21 cellular contexts compared by ENCODE assay signal in genomic region chr13:20405691-20406090, GRCh38.
DNase-seq lines count a peak whose midpoint lies in the region; ATAC-seq and TF ChIP-seq lines count a peak whose summit lies in the region.
"Had no signal": no experiment of that assay in that cellular context is flagged by ENCODE, and none has a peak within 500 bp of the region (broad histone marks: within the 10 kb centered on the region; RNA-seq: fewer than 3 reads in every experiment).

No MANE protein-coding gene starts in this region.

- H3K27me3 ChIP-seq in endodermal cell (ENCODE audit: control insufficient read depth, insufficient read depth, low read length, poor library complexity, severe bottlenecking) = no peaks in the 10 kb centered on the region

- H3K27ac Mint-ChIP-seq in endodermal cell = no peak overlapping the region
- H3K27ac Mint-ChIP-seq: activated naive CD4-positive, alpha-beta T cell treated with anti-CD3 and anti-CD28 coated beads, Interleukin-2, amount 10 ng/mL, durations not matched to agents 7 days and 5 days; natural killer cell; T-cell had no signal

- no peaks in the 10 kb centered on the region for H3K36me3 ChIP-seq in endodermal cell (ENCODE audit: control insufficient read depth, insufficient read depth, low read length)
- H3K36me3 ChIP-seq: HAP-1 had no signal

- DNase-seq in HPDE6-E6E7 (ENCODE audit: extremely low spot score) (peak; percentile 46), endodermal cell (peak; percentile 83), iPS-NIHi7 (ENCODE audit: extremely low spot score) (peak; percentile 80), NCI-H1694 (lab: John Stamatoyannopoulos, UW) (no peak), RPMI8226 (no peak)
- DNase-seq: activated naive CD4-positive, alpha-beta T cell treated with anti-CD3 and anti-CD28 coated beads, Interleukin-2, amount 10 ng/mL, durations not matched to agents 7 days and 5 days; CD4-positive, alpha-beta memory T cell; foreskin melanocyte; mammary epithelial cell; natural killer cell; NCI-H1930; NCI-H446; psoas muscle; Right ventricle myocardium superior; stimulated activated CD4-positive, alpha-beta T cell treated with anti-CD3 and anti-CD28 coated beads, Interleukin-12 subunit alpha, Interleukin-12 subunit beta, amount 100 ng/mL, for 4 hours; T-cell had no signal

- H3K27ac ChIP-seq in endodermal cell (ENCODE audit: low read depth, low read length) = no peak overlapping the region
- H3K27ac ChIP-seq in skin epidermis = peak overlapping the region in 14 of 21 experiments; percentile 15 to 84 (median 48)
- H3K27ac ChIP-seq: psoas muscle, thoracic aorta had no signal

- H3K9ac ChIP-seq in endodermal cell (ENCODE audit: extremely low read depth, low read length, poor library complexity, severe bottlenecking) = no peak overlapping the region

- H3K27me3 Mint-ChIP-seq in endodermal cell (ENCODE audit: insufficient read depth) = peaks cover 2% of the 10 kb centered on the region
- H3K27me3 Mint-ChIP-seq: CD4-positive, alpha-beta memory T cell; T-cell had no signal

- no peak for TF ChIP-seq CTCF in endodermal cell (conservative IDR thresholded peaks at IDR 0.05)

- no peaks in the 10 kb centered on the region for H3K4me1 ChIP-seq in endodermal cell (ENCODE audit: control insufficient read depth, insufficient read depth, low read length)
- H3K4me1 ChIP-seq: HAP-1, psoas muscle had no signal

- 39 to 40% methylated on average over 1 to 16 of the region's 17 CpGs for whole genome bisulfite sequencing in endodermal cell (ENCODE audit: insufficient coverage in 1 of 2, insufficient read length in 1 of 2), 2 experiments

- H3K4me1 Mint-ChIP-seq in endodermal cell = peaks cover 6% of the 10 kb centered on the region

- H3K4me3 Mint-ChIP-seq in endodermal cell = peak overlapping the region; percentile 43
- H3K4me3 Mint-ChIP-seq: activated naive CD4-positive, alpha-beta T cell treated with anti-CD3 and anti-CD28 coated beads, Interleukin-2, amount 10 ng/mL, durations not matched to agents 7 days and 5 days; CD4-positive, alpha-beta memory T cell; natural killer cell; T-cell had no signal

- no peaks in the 10 kb centered on the region for H3K9me3 ChIP-seq in endodermal cell (ENCODE audit: control insufficient read depth, low read length)
- H3K9me3 ChIP-seq: HAP-1, psoas muscle, thoracic aorta had no signal

- ATAC-seq in GM21526 (IDR thresholded peaks at IDR 0.05; ENCODE audit: low FRiP score, unreplicated experiment) (no peak), GM21447 (IDR thresholded peaks at IDR 0.05; ENCODE audit: unreplicated experiment) (no peak)
- ATAC-seq: psoas muscle, T-cell had no signal

- H3K36me3 Mint-ChIP-seq in endodermal cell (ENCODE audit: low read depth) = no peaks in the 10 kb centered on the region
- H3K36me3 Mint-ChIP-seq: natural killer cell had no signal

- H3K4me3 ChIP-seq in endodermal cell (ENCODE audit: low read length) = no peak overlapping the region
- H3K4me3 ChIP-seq in skin epidermis = no peak overlapping the region
- H3K4me3 ChIP-seq: HAP-1, psoas muscle, thoracic aorta had no signal

- no peaks in the 10 kb centered on the region for H3K9me3 Mint-ChIP-seq in endodermal cell
- H3K9me3 Mint-ChIP-seq: activated naive CD4-positive, alpha-beta T cell treated with anti-CD3 and anti-CD28 coated beads, Interleukin-2, amount 10 ng/mL, durations not matched to agents 7 days and 5 days; CD4-positive, alpha-beta memory T cell; natural killer cell; T-cell had no signal

Comparison
In these comparisons a context has a peak if more than half of its experiments do, and no peak if none do; other contexts are left out.
1. DNase-seq: peak in HPDE6-E6E7 (single experiment), endodermal cell (single experiment) and iPS-NIHi7 (single experiment); none in NCI-H1694 (single experiment) and RPMI8226 (single experiment).